In genomic region chr19:49997709-49998108, GRCh38 we compare ENCODE assay signal across 8 cellular contexts. TPM values are rescaled to one million over a fixed set of nuclear protein-coding genes. Genes with fewer than 3 reads are reported as not detected.
DNase-seq lines count a peak whose midpoint lies in the region; ATAC-seq and TF ChIP-seq lines count a peak whose summit lies in the region.

No MANE protein-coding gene starts in this region.

- H3K27me3 Mint-ChIP-seq in MCF 10A (ENCODE audit: insufficient read depth, unreplicated experiment) (no peaks in the 10 kb centered on the region), naive B cell (no peaks in the 10 kb centered on the region)

- H3K9me3 ChIP-seq in breast epithelium = no peaks in the 10 kb centered on the region

- H3K4me1 Mint-ChIP-seq in MCF 10A (ENCODE audit: insufficient read depth, unreplicated experiment) = no peaks in the 10 kb centered on the region
- peaks cover 0 to 2% (median 0%) of the 10 kb centered on the region in 3 donors for H3K4me1 Mint-ChIP-seq in naive B cell

- H3K4me3 Mint-ChIP-seq in MCF 10A (ENCODE audit: unreplicated experiment) = no peak overlapping the region
- no peak overlapping the region for H3K4me3 Mint-ChIP-seq in naive B cell

- POLR2A ChIA-PET in MCF 10A (lab: Yijun Ruan, JAX) = no interaction called here

- peaks cover 17% of the 10 kb centered on the region for H3K36me3 ChIP-seq in breast epithelium

- H3K27ac ChIP-seq in breast epithelium = no peak overlapping the region

- no peaks in the 10 kb centered on the region for H3K27me3 ChIP-seq in breast epithelium

- H3K9me3 Mint-ChIP-seq in MCF 10A (ENCODE audit: unreplicated experiment) = no peaks in the 10 kb centered on the region
- H3K9me3 Mint-ChIP-seq in naive B cell = peaks cover 0 to 1% (median 0%) of the 10 kb centered on the region in 7 donors

- no peak overlapping the region for H3K4me3 ChIP-seq in breast epithelium

- TF ChIP-seq CTCF in MCF 10A (IDR thresholded peaks at IDR 0.05; ENCODE audit: unreplicated experiment) (no peak), breast epithelium (IDR thresholded peaks at IDR 0.05) (no peak)

- no peak overlapping the region for H3K27ac Mint-ChIP-seq in MCF 10A (ENCODE audit: low read depth, unreplicated experiment)
- H3K27ac Mint-ChIP-seq in naive B cell = peak overlapping the region in 1 of 6 donors; percentile 64

- H3K36me3 Mint-ChIP-seq in MCF 10A (ENCODE audit: insufficient read depth, unreplicated experiment) (peaks cover 77% of the 10 kb centered on the region), naive B cell (peaks cover 23 to 43% of the 10 kb centered on the region in 2 donors)

- BruUV-seq in MCF 10A (replicated peaks; lab: Mats Ljungman, UMichigan) = no TSS peak

- DNase-seq in MCF 10A (ENCODE audit: unreplicated experiment) (peak; percentile 45), breast epithelium (ENCODE audit: low spot score in 2 of 2) (no peak), MV-4-11 (lab: John Stamatoyannopoulos, UW) (peak; percentile 59), amniotic epithelial cell (ENCODE audit: low read depth) (peak; percentile 51), naive B cell (peak; percentile 12), NCI-H446 treated with DMSO at 0.1 percent for 48 hours (lab: John Stamatoyannopoulos, UW) (no peak), KG1 (lab: John Stamatoyannopoulos, UW) (no peak)

- H3K4me1 ChIP-seq in breast epithelium = no peaks in the 10 kb centered on the region

- TF ChIP-seq POLR2A in breast epithelium (IDR thresholded peaks at IDR 0.05) = no peak

- intact Hi-C loops in MCF 10A (cut with micrococcal nuclease) (no loop called here), breast epithelium (cut with DNase I; ENCODE audit: low total_unique reads) (no loop called here)

- CTCF ChIA-PET in MCF 10A (lab: Yijun Ruan, JAX) = interaction anchor here (0.5 kb wide), 1 partner anchor 248 kb away, joined by 3 read pairs; no protein-coding TSS in a partner anchor

- peak; percentile 59 to 68 for ATAC-seq in naive B cell (ENCODE audit: low read depth in 2 of 2)
- ATAC-seq in HG02571 (IDR thresholded peaks at IDR 0.05; ENCODE audit: unreplicated experiment) = no peak

RNA-seq across cellular contexts. Expression of gene VRK3, which starts 27.5 kb away (rescaled TPM):
- 24.7 and 32.8 TPM in 2 replicates for total RNA-seq in MCF 10A (2022)
- total RNA-seq in breast epithelium = 10 to 100 TPM; 24.2 to 42.0 (median 40.3) TPM
- polyA plus RNA-seq in naive B cell (ENCODE audit: low read depth in 6 of 6) = 100 to 1,000 TPM in 1 of 6 donors, 10 to 100 TPM in 5; 78.8 to 121 (median 89.0) TPM

RNA-seq across cellular contexts. Expression of gene ZNF473, which starts 28.1 kb away (rescaled TPM):
- total RNA-seq in MCF 10A (2022) = 9.9 and 13.4 TPM in 2 replicates
- 10 to 100 TPM in 2 of 3 donors, 1 to 10 TPM in 1; 7.8 to 15.5 (median 12.1) TPM for total RNA-seq in breast epithelium
- 1 to 10 TPM; 3.1 to 8.6 (median 5.4) TPM for polyA plus RNA-seq in naive B cell (ENCODE audit: low read depth in 6 of 6)

RNA-seq across cellular contexts. Expression of gene SIGLEC11, which starts 36.7 kb away (rescaled TPM):
- total RNA-seq in MCF 10A (2022) (not detected in 2 replicates), breast epithelium (1 to 10 TPM in 1 of 3 donors, under 1 TPM in 2; 0.59 to 2.2 (median 0.66) TPM)
- polyA plus RNA-seq in naive B cell (ENCODE audit: low read depth in 6 of 6) = not detected

Comparison
In these comparisons a context has a peak if more than half of its experiments do, and no peak if none do; other contexts are left out.
1. DNase-seq: peak in MCF 10A (single experiment), MV-4-11 (single experiment), amniotic epithelial cell (single experiment) and naive B cell (single experiment); none in breast epithelium (0 of 2), NCI-H446 treated with DMSO at 0.1 percent for 48 hours (single experiment) and KG1 (single experiment).